36 cellular contexts compared by ENCODE assay signal in the genomic region with DNA sequence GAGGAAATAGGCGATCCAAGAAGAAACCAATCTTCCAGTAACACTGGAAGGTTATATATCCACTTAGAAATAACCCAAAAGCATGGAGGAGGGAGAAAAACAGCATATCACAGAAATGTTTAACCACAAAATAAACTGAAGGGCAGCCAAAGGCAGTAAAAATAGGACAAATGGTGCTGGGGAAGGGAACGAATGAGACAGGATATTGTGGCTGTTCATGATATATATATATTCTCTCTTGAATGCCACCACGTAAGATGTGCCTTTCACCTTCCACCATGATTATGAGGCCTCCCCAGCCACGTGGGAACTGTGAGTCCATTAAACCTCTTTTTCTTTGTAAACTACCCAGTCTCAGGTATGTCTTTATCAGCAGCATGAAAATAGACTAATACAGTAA.
"Had no signal": no experiment of that assay in that cellular context is flagged by ENCODE, and none has a peak within 500 bp of the region (broad histone marks: within the 10 kb centered on the region; RNA-seq: fewer than 3 reads in every experiment).

No MANE protein-coding gene starts in this region.

- H3K27me3 ChIP-seq: MG63 had no signal

- H3K36me3 ChIP-seq: MG63 had no signal

- H3K4me3 ChIP-seq: MG63 had no signal

- DNase-seq: Karpas-422, Kasumi-1, KG1, MG63, MM.1S, MV-4-11, NCI-H1048, NCI-H1092, NCI-H1092 treated with DMSO at 0.1 percent for 48 hours, NCI-H1105, NCI-H1105 treated with DMSO at 0.1 percent for 48 hours, NCI-H1417, NCI-H1417 treated with DMSO at 0.1 percent for 48 hours, NCI-H1436, NCI-H1436 treated with DMSO at 0.1 percent for 48 hours, NCI-H146, NCI-H1694, NCI-H1694 treated with DMSO at 0.1 percent for 48 hours, NCI-H187, NCI-H187 treated with DMSO at 0.1 percent for 48 hours, NCI-H1930, NCI-H2029, NCI-H2029 treated with DMSO at 0.1 percent for 48 hours, NCI-H2081, NCI-H2081 treated with DMSO at 0.1 percent for 48 hours, NCI-H2107, NCI-H2171, NCI-H2171 treated with DMSO at 0.1 percent for 48 hours, NCI-H2227 treated with DMSO at 0.1 percent for 48 hours, NCI-H226, NCI-H345, NCI-H446, NCI-H446 treated with DMSO at 0.1 percent for 48 hours, NCI-H510A, NCI-H510A treated with DMSO at 0.1 percent for 48 hours had no signal

- H3K27ac ChIP-seq: KMS-11 had no signal
